ENCODE assay signal across 1 cellular context in the genomic region with DNA sequence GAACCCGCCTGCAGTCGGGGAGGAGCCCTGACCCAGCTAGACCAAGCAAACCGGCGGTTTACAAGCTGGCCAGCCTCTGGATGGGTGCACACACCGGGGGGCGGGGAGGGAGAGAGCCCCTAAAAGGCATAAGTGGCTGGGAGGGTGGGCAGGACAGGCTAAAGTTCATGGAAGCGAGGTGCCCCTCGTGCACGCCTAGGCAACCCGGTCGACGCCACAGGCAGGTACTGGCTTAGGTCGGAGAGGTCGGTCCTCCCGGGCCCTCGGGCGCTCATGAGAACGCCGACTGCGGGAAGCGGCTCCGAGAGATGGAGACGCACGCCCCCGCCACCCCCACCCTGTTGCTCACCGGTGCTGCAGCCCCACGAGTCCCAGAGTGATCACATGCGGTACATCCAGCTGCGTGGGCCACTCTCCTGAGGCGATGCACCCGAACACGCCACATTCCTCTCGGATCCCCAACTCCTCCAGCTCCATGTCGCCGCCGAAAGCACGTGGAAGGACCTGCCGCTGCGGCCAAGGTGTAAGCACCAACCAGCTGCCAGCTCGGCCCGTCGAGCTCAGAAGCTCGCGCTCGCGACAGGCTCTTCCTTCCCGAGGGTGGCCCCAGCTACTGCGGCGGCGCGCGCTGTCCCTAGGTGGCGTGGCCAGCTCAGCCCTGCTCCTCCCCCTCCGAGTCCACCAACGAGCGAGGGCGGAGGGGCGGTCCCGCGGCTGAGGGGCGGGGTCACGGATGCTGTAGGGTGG.
A peak's percentile ranks its signal among the peaks of the same experiment; 100 is the strongest.
TF ChIP-seq lines count a peak whose summit lies in the region.

A gene (minus strand): TSS at position 615 of the 747 bp plus-strand sequence. CDS start 138 bp downstream, at position 477.

TF ChIP-seq in HEK293, 187 proteins besides CTCF, POLR2A, EP300 and RAD21 (continued from another document):
- TF ChIP-seq, protein P1, sequence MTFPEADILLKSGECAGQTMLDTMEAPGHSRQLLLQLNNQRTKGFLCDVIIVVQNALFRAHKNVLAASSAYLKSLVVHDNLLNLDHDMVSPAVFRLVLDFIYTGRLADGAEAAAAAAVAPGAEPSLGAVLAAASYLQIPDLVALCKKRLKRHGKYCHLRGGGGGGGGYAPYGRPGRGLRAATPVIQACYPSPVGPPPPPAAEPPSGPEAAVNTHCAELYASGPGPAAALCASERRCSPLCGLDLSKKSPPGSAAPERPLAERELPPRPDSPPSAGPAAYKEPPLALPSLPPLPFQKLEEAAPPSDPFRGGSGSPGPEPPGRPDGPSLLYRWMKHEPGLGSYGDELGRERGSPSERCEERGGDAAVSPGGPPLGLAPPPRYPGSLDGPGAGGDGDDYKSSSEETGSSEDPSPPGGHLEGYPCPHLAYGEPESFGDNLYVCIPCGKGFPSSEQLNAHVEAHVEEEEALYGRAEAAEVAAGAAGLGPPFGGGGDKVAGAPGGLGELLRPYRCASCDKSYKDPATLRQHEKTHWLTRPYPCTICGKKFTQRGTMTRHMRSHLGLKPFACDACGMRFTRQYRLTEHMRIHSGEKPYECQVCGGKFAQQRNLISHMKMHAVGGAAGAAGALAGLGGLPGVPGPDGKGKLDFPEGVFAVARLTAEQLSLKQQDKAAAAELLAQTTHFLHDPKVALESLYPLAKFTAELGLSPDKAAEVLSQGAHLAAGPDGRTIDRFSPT (tag by site-specific recombination; IDR thresholded peaks at IDR 0.05), result peak; percentile 69; the same call in 1 of the 2 replicates
- TF ChIP-seq ZNF416 (tag by site-specific recombination; IDR thresholded peaks at IDR 0.05) (no peak), ZFP69B (tag by site-specific recombination; IDR thresholded peaks at IDR 0.05) (peak; percentile 25; the same call in 1 of the 2 replicates), ZNF548 (tag by site-specific recombination; IDR thresholded peaks at IDR 0.05) (no peak), ZNF274 (IDR thresholded peaks at IDR 0.05; ENCODE audit: low read length) (no peak), ZNF274 (tag by site-specific recombination; IDR thresholded peaks at IDR 0.05; ENCODE audit: borderline replicate concordance) (no peak), ZSCAN23 (tag by site-specific recombination; IDR thresholded peaks at IDR 0.05) (peak; percentile 66; the same call in 1 of the 2 replicates), ZNF629 (tag by site-specific recombination; IDR thresholded peaks at IDR 0.05) (peak; percentile 9; the same call in 1 of the 2 replicates), GFI1B (tag by site-specific recombination; IDR thresholded peaks at IDR 0.05) (no peak), SCRT1 (tag by site-specific recombination; IDR thresholded peaks at IDR 0.05; ENCODE audit: borderline replicate concordance) (peak; percentile 91), SCRT2 (tag by site-specific recombination; IDR thresholded peaks at IDR 0.05) (peak; percentile 99), ZNF610 (tag by site-specific recombination; IDR thresholded peaks at IDR 0.05; ENCODE audit: borderline replicate concordance) (no peak), ZNF292 (tag by site-specific recombination; IDR thresholded peaks at IDR 0.05; ENCODE audit: borderline replicate concordance, low read depth) (no peak)
- TF ChIP-seq, protein P2, sequence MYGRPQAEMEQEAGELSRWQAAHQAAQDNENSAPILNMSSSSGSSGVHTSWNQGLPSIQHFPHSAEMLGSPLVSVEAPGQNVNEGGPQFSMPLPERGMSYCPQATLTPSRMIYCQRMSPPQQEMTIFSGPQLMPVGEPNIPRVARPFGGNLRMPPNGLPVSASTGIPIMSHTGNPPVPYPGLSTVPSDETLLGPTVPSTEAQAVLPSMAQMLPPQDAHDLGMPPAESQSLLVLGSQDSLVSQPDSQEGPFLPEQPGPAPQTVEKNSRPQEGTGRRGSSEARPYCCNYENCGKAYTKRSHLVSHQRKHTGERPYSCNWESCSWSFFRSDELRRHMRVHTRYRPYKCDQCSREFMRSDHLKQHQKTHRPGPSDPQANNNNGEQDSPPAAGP (tag by site-specific recombination; IDR thresholded peaks at IDR 0.05), result 0 out of 2 replicates have a peak, but pooled peaks have one; percentile 10
- TF ChIP-seq, protein P3, sequence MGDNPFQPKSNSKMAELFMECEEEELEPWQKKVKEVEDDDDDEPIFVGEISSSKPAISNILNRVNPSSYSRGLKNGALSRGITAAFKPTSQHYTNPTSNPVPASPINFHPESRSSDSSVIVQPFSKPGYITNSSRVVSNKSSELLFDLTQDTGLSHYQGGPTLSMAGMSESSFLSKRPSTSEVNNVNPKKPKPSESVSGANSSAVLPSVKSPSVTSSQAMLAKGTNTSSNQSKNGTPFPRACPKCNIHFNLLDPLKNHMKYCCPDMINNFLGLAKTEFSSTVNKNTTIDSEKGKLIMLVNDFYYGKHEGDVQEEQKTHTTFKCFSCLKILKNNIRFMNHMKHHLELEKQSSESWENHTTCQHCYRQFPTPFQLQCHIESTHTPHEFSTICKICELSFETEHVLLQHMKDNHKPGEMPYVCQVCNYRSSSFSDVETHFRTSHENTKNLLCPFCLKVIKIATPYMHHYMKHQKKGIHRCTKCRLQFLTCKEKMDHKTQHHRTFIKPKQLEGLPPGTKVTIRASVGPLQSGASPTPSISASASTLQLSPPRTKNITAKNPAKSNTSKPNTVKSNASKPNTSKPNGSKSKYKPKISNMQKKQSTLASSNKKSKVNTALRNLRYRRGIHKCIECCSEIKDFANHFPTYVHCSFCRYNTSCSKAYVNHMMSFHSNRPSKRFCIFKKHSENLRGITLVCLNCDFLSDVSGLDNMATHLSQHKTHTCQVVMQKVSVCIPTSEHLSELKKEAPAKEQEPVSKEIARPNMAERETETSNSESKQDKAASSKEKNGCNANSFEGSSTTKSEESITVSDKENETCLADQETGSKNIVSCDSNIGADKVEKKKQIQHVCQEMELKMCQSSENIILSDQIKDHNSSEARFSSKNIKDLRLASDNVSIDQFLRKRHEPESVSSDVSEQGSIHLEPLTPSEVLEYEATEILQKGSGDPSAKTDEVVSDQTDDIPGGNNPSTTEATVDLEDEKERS (tag by site-specific recombination; IDR thresholded peaks at IDR 0.05), result no peak
- TF ChIP-seq, protein P4, sequence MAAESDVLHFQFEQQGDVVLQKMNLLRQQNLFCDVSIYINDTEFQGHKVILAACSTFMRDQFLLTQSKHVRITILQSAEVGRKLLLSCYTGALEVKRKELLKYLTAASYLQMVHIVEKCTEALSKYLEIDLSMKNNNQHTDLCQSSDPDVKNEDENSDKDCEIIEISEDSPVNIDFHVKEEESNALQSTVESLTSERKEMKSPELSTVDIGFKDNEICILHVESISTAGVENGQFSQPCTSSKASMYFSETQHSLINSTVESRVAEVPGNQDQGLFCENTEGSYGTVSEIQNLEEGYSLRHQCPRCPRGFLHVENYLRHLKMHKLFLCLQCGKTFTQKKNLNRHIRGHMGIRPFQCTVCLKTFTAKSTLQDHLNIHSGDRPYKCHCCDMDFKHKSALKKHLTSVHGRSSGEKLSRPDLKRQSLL (tag by site-specific recombination; IDR thresholded peaks at IDR 0.05), result peak; percentile 81
- TF ChIP-seq, protein P5, sequence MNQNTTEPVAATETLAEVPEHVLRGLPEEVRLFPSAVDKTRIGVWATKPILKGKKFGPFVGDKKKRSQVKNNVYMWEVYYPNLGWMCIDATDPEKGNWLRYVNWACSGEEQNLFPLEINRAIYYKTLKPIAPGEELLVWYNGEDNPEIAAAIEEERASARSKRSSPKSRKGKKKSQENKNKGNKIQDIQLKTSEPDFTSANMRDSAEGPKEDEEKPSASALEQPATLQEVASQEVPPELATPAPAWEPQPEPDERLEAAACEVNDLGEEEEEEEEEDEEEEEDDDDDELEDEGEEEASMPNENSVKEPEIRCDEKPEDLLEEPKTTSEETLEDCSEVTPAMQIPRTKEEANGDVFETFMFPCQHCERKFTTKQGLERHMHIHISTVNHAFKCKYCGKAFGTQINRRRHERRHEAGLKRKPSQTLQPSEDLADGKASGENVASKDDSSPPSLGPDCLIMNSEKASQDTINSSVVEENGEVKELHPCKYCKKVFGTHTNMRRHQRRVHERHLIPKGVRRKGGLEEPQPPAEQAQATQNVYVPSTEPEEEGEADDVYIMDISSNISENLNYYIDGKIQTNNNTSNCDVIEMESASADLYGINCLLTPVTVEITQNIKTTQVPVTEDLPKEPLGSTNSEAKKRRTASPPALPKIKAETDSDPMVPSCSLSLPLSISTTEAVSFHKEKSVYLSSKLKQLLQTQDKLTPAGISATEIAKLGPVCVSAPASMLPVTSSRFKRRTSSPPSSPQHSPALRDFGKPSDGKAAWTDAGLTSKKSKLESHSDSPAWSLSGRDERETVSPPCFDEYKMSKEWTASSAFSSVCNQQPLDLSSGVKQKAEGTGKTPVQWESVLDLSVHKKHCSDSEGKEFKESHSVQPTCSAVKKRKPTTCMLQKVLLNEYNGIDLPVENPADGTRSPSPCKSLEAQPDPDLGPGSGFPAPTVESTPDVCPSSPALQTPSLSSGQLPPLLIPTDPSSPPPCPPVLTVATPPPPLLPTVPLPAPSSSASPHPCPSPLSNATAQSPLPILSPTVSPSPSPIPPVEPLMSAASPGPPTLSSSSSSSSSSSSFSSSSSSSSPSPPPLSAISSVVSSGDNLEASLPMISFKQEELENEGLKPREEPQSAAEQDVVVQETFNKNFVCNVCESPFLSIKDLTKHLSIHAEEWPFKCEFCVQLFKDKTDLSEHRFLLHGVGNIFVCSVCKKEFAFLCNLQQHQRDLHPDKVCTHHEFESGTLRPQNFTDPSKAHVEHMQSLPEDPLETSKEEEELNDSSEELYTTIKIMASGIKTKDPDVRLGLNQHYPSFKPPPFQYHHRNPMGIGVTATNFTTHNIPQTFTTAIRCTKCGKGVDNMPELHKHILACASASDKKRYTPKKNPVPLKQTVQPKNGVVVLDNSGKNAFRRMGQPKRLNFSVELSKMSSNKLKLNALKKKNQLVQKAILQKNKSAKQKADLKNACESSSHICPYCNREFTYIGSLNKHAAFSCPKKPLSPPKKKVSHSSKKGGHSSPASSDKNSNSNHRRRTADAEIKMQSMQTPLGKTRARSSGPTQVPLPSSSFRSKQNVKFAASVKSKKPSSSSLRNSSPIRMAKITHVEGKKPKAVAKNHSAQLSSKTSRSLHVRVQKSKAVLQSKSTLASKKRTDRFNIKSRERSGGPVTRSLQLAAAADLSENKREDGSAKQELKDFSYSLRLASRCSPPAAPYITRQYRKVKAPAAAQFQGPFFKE (tag by site-specific recombination; IDR thresholded peaks at IDR 0.05; ENCODE audit: borderline replicate concordance), result no peak
